Comparison of ENCODE assay signal across 1 cellular context in the genomic region with DNA sequence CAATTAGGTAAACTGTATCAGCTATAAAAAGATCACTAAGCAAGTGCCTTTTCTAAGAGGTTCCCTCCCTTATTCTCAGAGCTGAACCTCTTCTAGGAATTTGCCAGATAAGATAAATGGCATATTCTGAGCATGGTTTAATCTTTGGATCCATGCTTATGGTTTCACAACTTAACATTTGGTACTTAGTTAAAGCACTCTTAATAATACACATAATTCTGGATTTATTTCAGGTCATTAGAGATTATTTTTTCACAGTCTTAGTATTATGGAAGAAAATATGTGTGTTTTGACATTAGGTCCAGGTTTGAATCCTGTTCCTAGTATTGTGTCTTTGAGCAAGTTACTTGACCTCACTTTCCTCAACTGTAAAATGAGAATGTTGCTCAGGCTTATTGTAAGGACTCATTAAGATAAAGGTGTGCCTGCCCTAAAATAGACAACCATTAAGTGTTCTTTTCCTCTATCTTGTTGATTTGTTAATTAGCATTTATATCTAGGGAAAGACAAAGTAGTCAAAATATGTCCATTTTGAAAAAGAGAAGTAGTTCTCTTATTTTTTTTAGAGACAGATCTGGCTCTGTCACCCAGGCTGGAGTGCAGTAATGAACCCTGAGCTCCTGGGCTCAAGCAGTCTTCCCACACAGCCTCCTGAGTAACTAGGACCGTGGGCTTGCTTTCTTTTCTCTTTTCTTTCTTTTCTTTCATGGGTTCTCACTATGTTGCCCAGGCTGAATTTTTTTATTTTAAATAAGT.
TF ChIP-seq lines count a peak whose summit lies in the region.

No MANE protein-coding gene starts in this region.

TF ChIP-seq in IMR-90, 13 proteins besides CTCF, POLR2A, EP300 and RAD21 (continued from another document):
- no peak for TF ChIP-seq USF2 (IDR thresholded peaks at IDR 0.05; ENCODE audit: low read depth, low read length)
- no peak for TF ChIP-seq BHLHE40 (IDR thresholded peaks at IDR 0.05; ENCODE audit: low read depth, low read length)
- TF ChIP-seq MXI1 (IDR thresholded peaks at IDR 0.05; ENCODE audit: borderline replicate concordance, low read depth, low read length) = no peak
- no peak for TF ChIP-seq CEBPB (IDR thresholded peaks at IDR 0.05; ENCODE audit: low read depth, low read length)
- TF ChIP-seq RCOR1 (IDR thresholded peaks at IDR 0.05; ENCODE audit: insufficient replicate concordance, low read length) = no peak
- TF ChIP-seq, protein P1, sequence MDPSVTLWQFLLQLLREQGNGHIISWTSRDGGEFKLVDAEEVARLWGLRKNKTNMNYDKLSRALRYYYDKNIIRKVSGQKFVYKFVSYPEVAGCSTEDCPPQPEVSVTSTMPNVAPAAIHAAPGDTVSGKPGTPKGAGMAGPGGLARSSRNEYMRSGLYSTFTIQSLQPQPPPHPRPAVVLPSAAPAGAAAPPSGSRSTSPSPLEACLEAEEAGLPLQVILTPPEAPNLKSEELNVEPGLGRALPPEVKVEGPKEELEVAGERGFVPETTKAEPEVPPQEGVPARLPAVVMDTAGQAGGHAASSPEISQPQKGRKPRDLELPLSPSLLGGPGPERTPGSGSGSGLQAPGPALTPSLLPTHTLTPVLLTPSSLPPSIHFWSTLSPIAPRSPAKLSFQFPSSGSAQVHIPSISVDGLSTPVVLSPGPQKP (IDR thresholded peaks at IDR 0.05; ENCODE audit: borderline replicate concordance, low read depth, low read length) = no peak
- TF ChIP-seq CHD1 (IDR thresholded peaks at IDR 0.05; ENCODE audit: low read depth, low read length) = no peak
- TF ChIP-seq MAZ (IDR thresholded peaks at IDR 0.05; ENCODE audit: borderline replicate concordance, low read depth, low read length) = no peak
- TF ChIP-seq NFE2L2 (IDR thresholded peaks at IDR 0.05; ENCODE audit: low read depth, low read length) = no peak
